Comparison of ENCODE assay signal across 9 cellular contexts in the genomic region with DNA sequence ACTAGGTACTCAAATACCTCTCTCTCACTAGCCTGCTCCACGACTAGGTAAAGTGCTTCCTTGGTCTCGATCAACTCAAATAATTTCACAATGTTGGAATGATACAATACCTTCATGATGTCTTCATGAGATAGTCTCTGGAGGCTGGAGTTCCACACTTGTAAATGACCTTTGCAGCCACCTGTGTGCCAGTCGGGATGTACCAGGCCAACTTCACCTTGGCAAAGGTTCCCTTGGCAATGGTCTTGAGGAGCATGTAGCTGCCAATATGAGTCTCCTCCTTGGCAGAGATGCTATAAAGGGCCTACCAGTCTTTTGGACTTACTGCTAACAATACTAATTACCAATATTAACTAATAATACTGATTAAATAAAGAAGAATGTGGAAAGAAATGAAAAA.
"Had no signal": no experiment of that assay in that cellular context is flagged by ENCODE, and none has a peak within 500 bp of the region (broad histone marks: within the 10 kb centered on the region; RNA-seq: fewer than 3 reads in every experiment).

No MANE protein-coding gene starts in this region.

- DNase-seq: H9, HCEC 1CT, IMR-90, KG1 had no signal

- H2AFZ ChIP-seq: GM23338 had no signal

- H3K4me3 ChIP-seq: GM23338, K562 had no signal

- H3K4me2 ChIP-seq: GM23338 had no signal

- H3K4me3 Mint-ChIP-seq: GM23338, H9 had no signal

- FAIRE-seq: H1, H54, HTR-8/SVneo, K562 had no signal

- H3K27ac Mint-ChIP-seq: GM23338, H9 had no signal

- H3K9me3 Mint-ChIP-seq: GM23338 had no signal

- ATAC-seq: GM23338, K562 had no signal
